ENCODE assay signal across 16 cellular contexts in genomic region chr17:72373910-72374741, GRCh38.
DNase-seq lines count a peak whose midpoint lies in the region; ATAC-seq and TF ChIP-seq lines count a peak whose summit lies in the region.
"Had no signal": no experiment of that assay in that cellular context is flagged by ENCODE, and none has a peak within 500 bp of the region (broad histone marks: within the 10 kb centered on the region; RNA-seq: fewer than 3 reads in every experiment).

No MANE protein-coding gene starts in this region.

- no peaks in the 10 kb centered on the region for H3K9me3 ChIP-seq in left lung
- H3K9me3 ChIP-seq: ascending aorta had no signal

- no peak overlapping the region for H3K4me3 ChIP-seq in left lung
- H3K4me3 ChIP-seq: ascending aorta, SK-N-MC had no signal

- no peak overlapping the region for H3K27ac Mint-ChIP-seq in activated T-cell treated with anti-CD3 and anti-CD28 coated beads, Interleukin-2, amount 50 U/mL, for 24 hours
- H3K27ac Mint-ChIP-seq: CD8-positive, alpha-beta T cell; progenitor cell of endocrine pancreas; WTC11 had no signal

- H3K4me3 Mint-ChIP-seq in activated T-cell treated with anti-CD3 and anti-CD28 coated beads, Interleukin-2, amount 50 U/mL, for 24 hours = no peak overlapping the region
- H3K4me3 Mint-ChIP-seq: CD8-positive, alpha-beta T cell; WTC11 had no signal

- H3K27ac ChIP-seq in left lung = no peak overlapping the region
- H3K27ac ChIP-seq: ascending aorta, SK-N-MC had no signal

- intact Hi-C loops in posterior vena cava (cut with DNase I) = no loop called here
- intact Hi-C loops in posterior cingulate gyrus (cut with DNase I) = no loop called here
- intact Hi-C loops in left lung (cut with DNase I) = no loop called here

- H3K36me3 ChIP-seq in left lung = no peaks in the 10 kb centered on the region
- H3K36me3 ChIP-seq: ascending aorta had no signal

- peak; percentile 64 for DNase-seq in H4 (ENCODE audit: low spot score)
- DNase-seq in NCI-H82 (lab: John Stamatoyannopoulos, UW) = peak; percentile 96
- DNase-seq in fibroblast of gingiva (ENCODE audit: low read depth) = peak; percentile 69
- peak; percentile 58 for DNase-seq in posterior vena cava (ENCODE audit: low spot score)
- no peak for DNase-seq in posterior cingulate gyrus
- DNase-seq in left lung = no peak
- no peak for DNase-seq in activated T-cell treated with anti-CD3 and anti-CD28 coated beads, Interleukin-2, amount 50 U/mL, for 24 hours
- DNase-seq: activated T-cell treated with anti-CD3 and anti-CD28 coated beads, Interleukin-2, amount 50 U/mL, for 1 hour; CD8-positive, alpha-beta T cell; NCI-H1105; NCI-H510A treated with DMSO at 0.1 percent for 48 hours had no signal

- no peaks in the 10 kb centered on the region for H3K9me3 Mint-ChIP-seq in activated T-cell treated with anti-CD3 and anti-CD28 coated beads, Interleukin-2, amount 50 U/mL, for 24 hours
- H3K9me3 Mint-ChIP-seq: CD8-positive, alpha-beta T cell; WTC11 had no signal

- TF ChIP-seq CTCF in left lung (IDR thresholded peaks at IDR 0.05) = no peak

- H3K27me3 Mint-ChIP-seq in activated T-cell treated with anti-CD3 and anti-CD28 coated beads, Interleukin-2, amount 50 U/mL, for 24 hours = no peaks in the 10 kb centered on the region

- no peaks in the 10 kb centered on the region for H3K4me1 ChIP-seq in left lung
- H3K4me1 ChIP-seq: ascending aorta had no signal

- ATAC-seq in left lung (no peak), GM21515 (IDR thresholded peaks at IDR 0.05; ENCODE audit: unreplicated experiment) (no peak)
- ATAC-seq: CD8-positive, alpha-beta T cell; WTC11 had no signal

- H3K27me3 ChIP-seq in left lung = no peaks in the 10 kb centered on the region
- H3K27me3 ChIP-seq: ascending aorta had no signal

- no peaks in the 10 kb centered on the region for H3K4me1 Mint-ChIP-seq in activated T-cell treated with anti-CD3 and anti-CD28 coated beads, Interleukin-2, amount 50 U/mL, for 24 hours (ENCODE audit: low read depth)

- H3K36me3 Mint-ChIP-seq in activated T-cell treated with anti-CD3 and anti-CD28 coated beads, Interleukin-2, amount 50 U/mL, for 24 hours (ENCODE audit: low read depth) = no peaks in the 10 kb centered on the region
- H3K36me3 Mint-ChIP-seq: CD8-positive, alpha-beta T cell; WTC11 had no signal

Comparison
In these comparisons a context has a peak if more than half of its experiments do, and no peak if none do; other contexts are left out.
1. DNase-seq: peak in H4 (single experiment), NCI-H82 (single experiment), fibroblast of gingiva (single experiment) and posterior vena cava (single experiment); none in posterior cingulate gyrus (0 of 10), left lung (0 of 2) and activated T-cell treated with anti-CD3 and anti-CD28 coated beads, Interleukin-2, amount 50 U/mL, for 24 hours (single experiment).